Comparison of ENCODE assay signal across 24 cellular contexts in the genomic region with DNA sequence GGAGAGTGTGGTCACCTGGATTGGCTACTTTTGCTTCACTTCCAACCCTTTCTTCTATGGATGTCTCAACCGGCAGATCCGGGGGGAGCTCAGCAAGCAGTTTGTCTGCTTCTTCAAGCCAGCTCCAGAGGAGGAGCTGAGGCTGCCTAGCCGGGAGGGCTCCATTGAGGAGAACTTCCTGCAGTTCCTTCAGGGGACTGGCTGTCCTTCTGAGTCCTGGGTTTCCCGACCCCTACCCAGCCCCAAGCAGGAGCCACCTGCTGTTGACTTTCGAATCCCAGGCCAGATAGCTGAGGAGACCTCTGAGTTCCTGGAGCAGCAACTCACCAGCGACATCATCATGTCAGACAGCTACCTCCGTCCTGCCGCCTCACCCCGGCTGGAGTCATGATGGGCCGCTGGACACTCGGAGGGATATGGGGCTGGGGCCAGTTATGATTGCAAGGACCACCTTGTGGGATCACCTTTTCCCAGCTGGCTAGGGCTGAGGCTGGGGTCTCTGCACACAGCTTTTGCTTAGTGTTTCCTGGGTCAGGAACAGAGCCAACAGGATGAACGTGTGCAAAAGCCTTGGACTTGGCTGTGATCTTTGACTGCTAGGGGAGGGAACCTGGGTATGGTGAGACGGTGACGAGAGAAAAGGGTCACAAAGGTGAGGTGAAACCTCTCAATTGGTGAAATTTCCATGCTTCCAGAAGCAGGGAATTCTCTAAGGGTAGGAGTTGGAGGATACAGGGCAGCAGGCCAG. TPM values are rescaled to one million over a fixed set of nuclear protein-coding genes. Genes with fewer than 3 reads are reported as not detected.
DNase-seq lines count a peak whose midpoint lies in the region; ATAC-seq, FAIRE-seq and TF ChIP-seq lines count a peak whose summit lies in the region.
"Had no signal": no experiment of that assay in that cellular context is flagged by ENCODE, and none has a peak within 500 bp of the region (broad histone marks: within the 10 kb centered on the region; RNA-seq: fewer than 3 reads in every experiment).

No MANE protein-coding gene starts in this region.

- H2BK15ac ChIP-seq in H1 (ENCODE audit: low read length): no peak overlapping the region

- no peak overlapping the region for H2BK12ac ChIP-seq in H1 (ENCODE audit: low read depth, low read length)

- H3K4me1 ChIP-seq in H1 (replicated peaks in 1 of 4; ENCODE audit: control insufficient read depth in 3 of 4, insufficient read depth in 4 of 4, low read length in 3 of 4) (peaks cover 0 to 10% (median 2%) of the 10 kb centered on the region in 4 experiments; a peak in 6 of 7 replicates), Caco-2 (peaks cover 12% of the 10 kb centered on the region)

- peaks cover 7% of the 10 kb centered on the region for H3K36me3 Mint-ChIP-seq in activated CD8-positive, alpha-beta T cell treated with anti-CD3 and anti-CD28 coated beads, Interleukin-2, amount 10 ng/mL, durations not matched to agents 7 days and 5 days (ENCODE audit: low read depth)
- peaks cover 2% of the 10 kb centered on the region for H3K36me3 Mint-ChIP-seq in activated CD8-positive, alpha-beta T cell treated with anti-CD3 and anti-CD28 coated beads for 36 hours (ENCODE audit: low read depth)
- H3K36me3 Mint-ChIP-seq in nephron (ENCODE audit: low read depth) (no peaks in the 10 kb centered on the region), Caco-2 (ENCODE audit: insufficient read depth, unreplicated experiment) (peaks cover 15% of the 10 kb centered on the region)
- H3K36me3 Mint-ChIP-seq: IgD-negative memory B cell had no signal

- H2BK5ac ChIP-seq in H1 (ENCODE audit: low read depth, low read length): no peak overlapping the region

- no peak overlapping the region for H3K23ac ChIP-seq in H1 (ENCODE audit: insufficient read length)

- peaks cover 5% of the 10 kb centered on the region for H3K27me3 Mint-ChIP-seq in activated CD8-positive, alpha-beta T cell treated with anti-CD3 and anti-CD28 coated beads, Interleukin-2, amount 10 ng/mL, durations not matched to agents 7 days and 5 days (ENCODE audit: low read depth)
- H3K27me3 Mint-ChIP-seq in activated CD8-positive, alpha-beta T cell treated with anti-CD3 and anti-CD28 coated beads for 36 hours: no peaks in the 10 kb centered on the region
- H3K27me3 Mint-ChIP-seq in nephron (ENCODE audit: low read depth): peaks cover 8% of the 10 kb centered on the region
- H3K27me3 Mint-ChIP-seq in Caco-2 (ENCODE audit: insufficient read depth, unreplicated experiment): peaks cover 9% of the 10 kb centered on the region
- H3K27me3 Mint-ChIP-seq: IgD-negative memory B cell had no signal

- no peak overlapping the region for H3K4me3 ChIP-seq in H1 (ENCODE audit: extremely low read depth in 1 of 4, insufficient read depth in 2 of 4, low read depth in 3 of 4, low read length in 4 of 4)
- no peak overlapping the region for H3K4me3 ChIP-seq in Caco-2 (ENCODE audit: low read depth, low read length)
- H3K4me3 ChIP-seq: GM23338, PC-9 had no signal

- no peaks in the 10 kb centered on the region for H3K36me3 ChIP-seq in H1 (ENCODE audit: control insufficient read depth in 2 of 4, insufficient read depth in 4 of 4, low read length in 3 of 4)
- no peaks in the 10 kb centered on the region for H3K36me3 ChIP-seq in Caco-2 (ENCODE audit: control insufficient read depth, insufficient read depth, low read length)

- H2BK120ac ChIP-seq in H1 (replicated peaks; ENCODE audit: low read depth, low read length): no peak overlapping the region

- no peak overlapping the region for H3K4me3 Mint-ChIP-seq in activated CD8-positive, alpha-beta T cell treated with anti-CD3 and anti-CD28 coated beads, Interleukin-2, amount 10 ng/mL, durations not matched to agents 7 days and 5 days
- H3K4me3 Mint-ChIP-seq in activated CD8-positive, alpha-beta T cell treated with anti-CD3 and anti-CD28 coated beads for 36 hours: no peak overlapping the region
- peak overlapping the region in 2 of 3 experiments; percentile 6 to 19 for H3K4me3 Mint-ChIP-seq in nephron
- H3K4me3 Mint-ChIP-seq in Caco-2 (ENCODE audit: unreplicated experiment): no peak overlapping the region
- H3K4me3 Mint-ChIP-seq: GM23338, IgD-negative memory B cell had no signal

- H3K14ac ChIP-seq in H1 (ENCODE audit: insufficient read length): no peak overlapping the region

- H4K91ac ChIP-seq in H1 (replicated peaks; ENCODE audit: insufficient read length, low read length): no peak overlapping the region

- H4K5ac ChIP-seq in H1 (ENCODE audit: insufficient read length, low read depth, low read length): no peak overlapping the region

- no TSS peak for BruUV-seq in Caco-2 (replicated peaks; lab: Mats Ljungman, UMichigan)

- in situ Hi-C loops in GM13977 (cut with MboI; ENCODE audit: low pct_unique_long_range_greater_than_20kb, low sequenced_read_pairs, unreplicated experiment): loop anchor here (10.0 to 25.0 kb wide), 2 partner anchors 231 to 443 kb away; a partner anchor contains a TSS

- H2BK20ac ChIP-seq in H1 (ENCODE audit: low read length): no peak overlapping the region

- H3K27me3 ChIP-seq in H1 (replicated peaks in 1 of 4; ENCODE audit: control insufficient read depth in 3 of 4, extremely low read depth in 1 of 4, insufficient read depth in 3 of 4, low read length in 3 of 4) (peaks cover 0 to 2% (median 0%) of the 10 kb centered on the region in 4 experiments; a peak in 1 of 7 replicates), Caco-2 (replicated peaks; ENCODE audit: control insufficient read depth, insufficient read depth, low read length) (no peaks in the 10 kb centered on the region)

- no peak overlapping the region for H3K18ac ChIP-seq in H1 (ENCODE audit: extremely low read depth, low read length)

- ATAC-seq in activated CD8-positive, alpha-beta T cell treated with anti-CD3 and anti-CD28 coated beads, Interleukin-2, amount 10 ng/mL, durations not matched to agents 7 days and 5 days: no peak
- ATAC-seq in activated CD8-positive, alpha-beta T cell treated with anti-CD3 and anti-CD28 coated beads for 36 hours: no peak
- no peak for ATAC-seq in GM21423 (IDR thresholded peaks at IDR 0.05; ENCODE audit: unreplicated experiment)
- ATAC-seq: GM23338, HCT116 had no signal

- H3K79me2 ChIP-seq in H1 (ENCODE audit: control insufficient read depth in 1 of 2, insufficient read depth in 2 of 2, low read length in 2 of 2): peaks cover 0 to 10% of the 10 kb centered on the region in 2 experiments; a peak in 3 of 4 replicates

- WGBS in H1 (ENCODE audit: extremely low coverage in 1 of 2, insufficient coverage in 1 of 2, insufficient read length in 1 of 2, insufficient replicate concordance in 2 of 2, low coverage in 1 of 2, low lambda C conversion rate in 2 of 2, missing lambda C conversion rate in 1 of 2), 2 experiments: 85% methylated on average over 14 of the region's 14 CpGs; no CpG with 5 or more reads in 1 of the 2 experiments

- TF ChIP-seq RAD21 in H1 (IDR thresholded peaks at IDR 0.05 in 1 of 2, conservative IDR thresholded peaks at IDR 0.05 in 1 of 2; ENCODE audit: low read depth in 2 of 2, low read length in 2 of 2): no peak

- no peak overlapping the region for H3K4me2 ChIP-seq in H1 (ENCODE audit: insufficient read depth in 1 of 2, low read depth in 2 of 2, low read length in 2 of 2)
- H3K4me2 ChIP-seq: GM23338, PC-9 had no signal

- POLR2A ChIA-PET in activated CD8-positive, alpha-beta T cell treated with anti-CD3 and anti-CD28 coated beads, Interleukin-2, amount 10 ng/mL, durations not matched to agents 7 days and 5 days (lab: Charles Lee): interaction anchor here (0.6 kb wide), 1 partner anchor 145 kb away, joined by 3 read pairs; no protein-coding TSS in a partner anchor
- POLR2A ChIA-PET in activated CD8-positive, alpha-beta T cell treated with anti-CD3 and anti-CD28 coated beads for 36 hours (lab: Charles Lee): no interaction called here
- POLR2A ChIA-PET in H1 (lab: Charles Lee; ENCODE audit: partially characterized antibody): interaction anchor here (1.3 kb wide), 1 partner anchor 12 kb away, joined by 4 read pairs; no protein-coding TSS in a partner anchor
- POLR2A ChIA-PET in Caco-2 (lab: Charles Lee): no interaction called here

- peaks cover 2 to 3% of the 10 kb centered on the region in 2 experiments for H4K20me1 ChIP-seq in H1 (replicated peaks in 1 of 2; ENCODE audit: control insufficient read depth in 1 of 2, insufficient read depth in 2 of 2, low read length in 2 of 2)

- no peaks in the 10 kb centered on the region for H3K9me3 Mint-ChIP-seq in activated CD8-positive, alpha-beta T cell treated with anti-CD3 and anti-CD28 coated beads, Interleukin-2, amount 10 ng/mL, durations not matched to agents 7 days and 5 days (ENCODE audit: insufficient read depth)
- no peaks in the 10 kb centered on the region for H3K9me3 Mint-ChIP-seq in activated CD8-positive, alpha-beta T cell treated with anti-CD3 and anti-CD28 coated beads for 36 hours
- H3K9me3 Mint-ChIP-seq in nephron (no peaks in the 10 kb centered on the region), Caco-2 (ENCODE audit: unreplicated experiment) (no peaks in the 10 kb centered on the region)
- H3K9me3 Mint-ChIP-seq: GM23338, IgD-negative memory B cell had no signal

- no peak overlapping the region for H3K56ac ChIP-seq in H1 (replicated peaks; ENCODE audit: insufficient read length, low read depth, low read length)

- TF ChIP-seq EP300 in H1 (IDR thresholded peaks at IDR 0.05; ENCODE audit: borderline replicate concordance in 1 of 2, low read depth in 2 of 2, low read length in 2 of 2): no peak

- peak; percentile 20 for DNase-seq in activated CD8-positive, alpha-beta T cell treated with anti-CD3 and anti-CD28 coated beads, Interleukin-2, amount 10 ng/mL, durations not matched to agents 7 days and 5 days
- no peak for DNase-seq in activated CD8-positive, alpha-beta T cell treated with anti-CD3 and anti-CD28 coated beads for 36 hours
- DNase-seq in GM13977 (ENCODE audit: low spot score) (peak; percentile 3), H1 (ENCODE audit: low read depth in 1 of 2, low spot score in 2 of 2) (peak in 1 of 2 experiments; percentile 35), NCI-H345 treated with DMSO at 0.1 percent for 48 hours (lab: John Stamatoyannopoulos, UW; ENCODE audit: unreplicated experiment) (no peak), Caco-2 (no peak)
- DNase-seq: DMS53, GDM1, Karpas-422, NCI-H1417 treated with DMSO at 0.1 percent for 48 hours, NCI-H187, NCI-H69, PC-9, RPMI8226, SHP77 had no signal

- CTCF ChIA-PET in activated CD8-positive, alpha-beta T cell treated with anti-CD3 and anti-CD28 coated beads, Interleukin-2, amount 10 ng/mL, durations not matched to agents 7 days and 5 days (lab: Charles Lee): interaction anchor here (0.8 to 26.3 kb wide), 10 partner anchors 12 to 441 kb away, joined by 3 to 1507 read pairs (median 42); a partner anchor contains a TSS
- CTCF ChIA-PET in activated CD8-positive, alpha-beta T cell treated with anti-CD3 and anti-CD28 coated beads for 36 hours (lab: Charles Lee): interaction anchor here (0.7 to 11.0 kb wide), 8 partner anchors 12 to 440 kb away, joined by 3 to 294 read pairs (median 28); a partner anchor contains a TSS
- CTCF ChIA-PET in H1 (lab: Charles Lee; ENCODE audit: partially characterized antibody) (interaction anchor here (0.9 to 26.3 kb wide), 12 partner anchors 10 to 483 kb away, joined by 3 to 1755 read pairs (median 20); a partner anchor contains a TSS), Caco-2 (lab: Charles Lee) (interaction anchor here (0.8 to 1.3 kb wide), 3 partner anchors 15 to 96 kb away, joined by 3 to 4 read pairs (median 4); no protein-coding TSS in a partner anchor)

- H3K27ac ChIP-seq in H1 (ENCODE audit: low read depth, low read length): no peak overlapping the region
- H3K27ac ChIP-seq: C4-2B, PC-9 had no signal

- H3K4me1 Mint-ChIP-seq in activated CD8-positive, alpha-beta T cell treated with anti-CD3 and anti-CD28 coated beads, Interleukin-2, amount 10 ng/mL, durations not matched to agents 7 days and 5 days (ENCODE audit: low read depth): peaks cover 20% of the 10 kb centered on the region
- H3K4me1 Mint-ChIP-seq in activated CD8-positive, alpha-beta T cell treated with anti-CD3 and anti-CD28 coated beads for 36 hours (ENCODE audit: low read depth): peaks cover 16% of the 10 kb centered on the region
- H3K4me1 Mint-ChIP-seq in nephron (peaks cover 34% of the 10 kb centered on the region), Caco-2 (ENCODE audit: low read depth, unreplicated experiment) (peaks cover 6% of the 10 kb centered on the region)

- H3K9ac ChIP-seq in H1 (replicated peaks in 1 of 4; ENCODE audit: extremely low read depth in 1 of 4, low read depth in 3 of 4, low read length in 3 of 4): no peak overlapping the region

- no peaks in the 10 kb centered on the region for H3K9me3 ChIP-seq in H1 (ENCODE audit: insufficient read depth in 2 of 2, low read depth in 1 of 2, low read length in 1 of 2)
- no peaks in the 10 kb centered on the region for H3K9me3 ChIP-seq in Caco-2

- no peak overlapping the region for H3K4ac ChIP-seq in H1 (replicated peaks; ENCODE audit: insufficient read length, low read depth, low read length)

- no peak for TF ChIP-seq CTCF in activated CD8-positive, alpha-beta T cell treated with anti-CD3 and anti-CD28 coated beads for 36 hours (IDR thresholded peaks at IDR 0.05)
- TF ChIP-seq CTCF in GM13977 (IDR thresholded peaks at IDR 0.05; ENCODE audit: extremely low read depth, insufficient read depth, missing control alignments): no peak
- TF ChIP-seq CTCF in H1 (IDR thresholded peaks at IDR 0.05; ENCODE audit: control extremely low read depth in 1 of 3, insufficient read depth in 1 of 3, low read depth in 1 of 3, low read length in 3 of 3): no peak
- TF ChIP-seq CTCF in nephron (IDR thresholded peaks at IDR 0.05; ENCODE audit: unreplicated experiment in 3 of 3): no peak
- no peak for TF ChIP-seq CTCF in Caco-2 (IDR thresholded peaks at IDR 0.05; ENCODE audit: insufficient read depth in 1 of 2, low read depth in 1 of 2, low read length in 1 of 2, severe bottlenecking in 1 of 2, unreplicated experiment in 1 of 2)

- 0 out of 2 replicates have a peak overlapping the region, but pooled peaks have one; percentile 1 for H4K8ac ChIP-seq in H1 (ENCODE audit: extremely low read depth, insufficient read depth, low read length)

- H2AK5ac ChIP-seq in H1 (ENCODE audit: low read depth, low read length): no peak overlapping the region

- no peak for TF ChIP-seq POLR2A in H1 (IDR thresholded peaks at IDR 0.05; ENCODE audit: control extremely low read depth in 1 of 2, low read depth in 2 of 2, low read length in 2 of 2)

- FAIRE-seq in H1 (lab: Jason Lieb, UNC): no peak
- FAIRE-seq: A204.1, D721Med had no signal

- intact Hi-C loops in activated CD8-positive, alpha-beta T cell treated with anti-CD3 and anti-CD28 coated beads for 36 hours (cut with micrococcal nuclease): no loop called here
- intact Hi-C loops in Caco-2 (cut with micrococcal nuclease; ENCODE audit: unreplicated experiment): no loop called here

- H3K27ac Mint-ChIP-seq in activated CD8-positive, alpha-beta T cell treated with anti-CD3 and anti-CD28 coated beads, Interleukin-2, amount 10 ng/mL, durations not matched to agents 7 days and 5 days: no peak overlapping the region
- H3K27ac Mint-ChIP-seq in activated CD8-positive, alpha-beta T cell treated with anti-CD3 and anti-CD28 coated beads for 36 hours: no peak overlapping the region
- H3K27ac Mint-ChIP-seq in nephron (peak overlapping the region in 1 of 3 experiments; percentile 30), Caco-2 (ENCODE audit: unreplicated experiment) (no peak overlapping the region)
- H3K27ac Mint-ChIP-seq: GM23338, IgD-negative memory B cell had no signal

- peaks cover 7% of the 10 kb centered on the region for H3K23me2 ChIP-seq in H1 (ENCODE audit: low read depth, low read length)

- no peak overlapping the region for H2AFZ ChIP-seq in H1 (ENCODE audit: low read length)
- H2AFZ ChIP-seq: GM23338, PC-9 had no signal

- no peaks in the 10 kb centered on the region for H3K79me1 ChIP-seq in H1 (ENCODE audit: low read depth, low read length)

RNA-seq across cellular contexts. Expression of a gene that starts 4.3 kb away (rescaled TPM):
- 10 to 100 TPM in 1 of 2 experiments, 1 to 10 TPM in 1; 9.6 to 10.2 TPM for total RNA-seq in activated CD8-positive, alpha-beta T cell treated with anti-CD3 and anti-CD28 coated beads, Interleukin-2, amount 10 ng/mL, durations not matched to agents 7 days and 5 days
- total RNA-seq in activated CD8-positive, alpha-beta T cell treated with anti-CD3 and anti-CD28 coated beads for 36 hours: 1 to 10 TPM; 7.5 to 7.7 TPM
- 9.2 and 9.8 TPM in 2 replicates for total RNA-seq in H1 (2021; fragmentation: NEBNext Ultra II Directional; extraction: Animal tissue kit (Norgen Biotek cat#: 25700))
- 1.9 and 4.0 TPM in 2 replicates for polyA plus RNA-seq in H1 (2011; rRNA removed)
- 4.7 TPM for polyA plus RNA-seq in H1 (2011; cell fraction: cytosol; rRNA removed)
- 1.2 TPM for polyA plus RNA-seq in H1 (2011; cell fraction: nucleus; rRNA removed)
- polyA plus RNA-seq in H1 (2012, experiment 1 of 2): 4.7 to 6.9 TPM (median 5.3 TPM) in 4 replicates
- 0.58 TPM for polyA plus RNA-seq in H1 (2012, experiment 2 of 2)
- polyA plus RNA-seq in H1 (2013, experiment 1 of 2): 3.9 TPM
- polyA plus RNA-seq in H1 (2013, experiment 2 of 2): 4.1 TPM
- 6.3 and 7.4 TPM in 2 replicates for polyA minus RNA-seq in H1 (2011; rRNA and poly(A)+ RNA removed)
- polyA minus RNA-seq in H1 (2011; cell fraction: cytosol; rRNA and poly(A)+ RNA removed): 4.3 TPM
- 8.0 TPM for polyA minus RNA-seq in H1 (2011; cell fraction: nucleus; rRNA and poly(A)+ RNA removed)
- 6.2 and 6.4 TPM in 2 replicates for total RNA-seq in Caco-2 (2022)

RNA-seq across cellular contexts. Expression of a gene that starts 4.5 kb away (rescaled TPM):
- total RNA-seq in activated CD8-positive, alpha-beta T cell treated with anti-CD3 and anti-CD28 coated beads, Interleukin-2, amount 10 ng/mL, durations not matched to agents 7 days and 5 days: not detected
- total RNA-seq in activated CD8-positive, alpha-beta T cell treated with anti-CD3 and anti-CD28 coated beads for 36 hours: under 1 TPM in 1 of 2 experiments, not detected in 1; 0.22 TPM
- total RNA-seq in H1 (2021; fragmentation: NEBNext Ultra II Directional; extraction: Animal tissue kit (Norgen Biotek cat#: 25700)): 0.15 and 0.41 TPM in 2 replicates
- 0.53 and 0.63 TPM in 2 replicates for polyA plus RNA-seq in H1 (2011; rRNA removed)
- 0.40 TPM for polyA plus RNA-seq in H1 (2011; cell fraction: cytosol; rRNA removed)
- polyA plus RNA-seq in H1 (2011; cell fraction: nucleus; rRNA removed): 0.90 TPM
- 0.27 to 0.80 TPM (median 0.35 TPM) in 4 replicates for polyA plus RNA-seq in H1 (2012, experiment 1 of 2)
- 0.07 TPM for polyA plus RNA-seq in H1 (2012, experiment 2 of 2)
- 0.06 TPM for polyA plus RNA-seq in H1 (2013, experiment 1 of 2)
- 0.18 TPM for polyA plus RNA-seq in H1 (2013, experiment 2 of 2)
- 0.59 and 0.63 TPM in 2 replicates for polyA minus RNA-seq in H1 (2011; rRNA and poly(A)+ RNA removed)
- not detected for polyA minus RNA-seq in H1 (2011; cell fraction: cytosol; rRNA and poly(A)+ RNA removed)
- polyA minus RNA-seq in H1 (2011; cell fraction: nucleus; rRNA and poly(A)+ RNA removed): 2.5 TPM
- not detected in 2 replicates for total RNA-seq in Caco-2 (2022)
- total RNA-seq: GM23338, M059J, PC-9 had no signal
- polyA plus RNA-seq: IgD-negative memory B cell had no signal

RNA-seq across cellular contexts. Expression of a gene that starts 34.6 kb away (rescaled TPM):
- total RNA-seq in activated CD8-positive, alpha-beta T cell treated with anti-CD3 and anti-CD28 coated beads, Interleukin-2, amount 10 ng/mL, durations not matched to agents 7 days and 5 days: 1 to 10 TPM; 1.6 to 2.2 TPM
- total RNA-seq in activated CD8-positive, alpha-beta T cell treated with anti-CD3 and anti-CD28 coated beads for 36 hours: 1 to 10 TPM; 1.3 to 1.7 TPM
- total RNA-seq in H1 (2021; fragmentation: NEBNext Ultra II Directional; extraction: Animal tissue kit (Norgen Biotek cat#: 25700)): 2.4 and 2.7 TPM in 2 replicates
- polyA plus RNA-seq in H1 (2011; rRNA removed): 1.5 and 2.4 TPM in 2 replicates
- 1.6 TPM for polyA plus RNA-seq in H1 (2011; cell fraction: cytosol; rRNA removed)
- polyA plus RNA-seq in H1 (2011; cell fraction: nucleus; rRNA removed): 1.8 TPM
- polyA plus RNA-seq in H1 (2012, experiment 1 of 2): 1.7 to 2.4 TPM (median 2.2 TPM) in 4 replicates
- 1.6 TPM for polyA plus RNA-seq in H1 (2012, experiment 2 of 2)
- polyA plus RNA-seq in H1 (2013, experiment 1 of 2): 1.8 TPM
- 2.0 TPM for polyA plus RNA-seq in H1 (2013, experiment 2 of 2)
- polyA minus RNA-seq in H1 (2011; rRNA and poly(A)+ RNA removed): 2.8 and 3.4 TPM in 2 replicates
- polyA minus RNA-seq in H1 (2011; cell fraction: cytosol; rRNA and poly(A)+ RNA removed): 1.5 TPM
- 2.6 TPM for polyA minus RNA-seq in H1 (2011; cell fraction: nucleus; rRNA and poly(A)+ RNA removed)
- 1.1 and 1.5 TPM in 2 replicates for total RNA-seq in Caco-2 (2022)

RNA-seq across cellular contexts. Expression of a gene that starts 50.3 kb away (rescaled TPM):
- 10 to 100 TPM; 19.0 to 19.8 TPM for total RNA-seq in activated CD8-positive, alpha-beta T cell treated with anti-CD3 and anti-CD28 coated beads, Interleukin-2, amount 10 ng/mL, durations not matched to agents 7 days and 5 days
- total RNA-seq in activated CD8-positive, alpha-beta T cell treated with anti-CD3 and anti-CD28 coated beads for 36 hours: 1 to 10 TPM; 7.0 to 9.5 TPM
- total RNA-seq in H1 (2021; fragmentation: NEBNext Ultra II Directional; extraction: Animal tissue kit (Norgen Biotek cat#: 25700)): 3.6 and 4.3 TPM in 2 replicates
- 3.8 and 6.8 TPM in 2 replicates for polyA plus RNA-seq in H1 (2011; rRNA removed)
- 5.3 TPM for polyA plus RNA-seq in H1 (2011; cell fraction: cytosol; rRNA removed)
- 7.1 TPM for polyA plus RNA-seq in H1 (2011; cell fraction: nucleus; rRNA removed)
- polyA plus RNA-seq in H1 (2012, experiment 1 of 2): 3.3 to 4.1 TPM (median 4.1 TPM) in 4 replicates
- 3.5 TPM for polyA plus RNA-seq in H1 (2012, experiment 2 of 2)
- polyA plus RNA-seq in H1 (2013, experiment 1 of 2): 2.8 TPM
- polyA plus RNA-seq in H1 (2013, experiment 2 of 2): 2.6 TPM
- 5.8 and 7.1 TPM in 2 replicates for polyA minus RNA-seq in H1 (2011; rRNA and poly(A)+ RNA removed)
- 4.0 TPM for polyA minus RNA-seq in H1 (2011; cell fraction: cytosol; rRNA and poly(A)+ RNA removed)
- polyA minus RNA-seq in H1 (2011; cell fraction: nucleus; rRNA and poly(A)+ RNA removed): 5.7 TPM
- total RNA-seq in Caco-2 (2022): 6.6 and 7.3 TPM in 2 replicates

Comparison
In these comparisons a context has a peak if more than half of its experiments do, and no peak if none do; other contexts are left out.
1. DNase-seq: peak in activated CD8-positive, alpha-beta T cell treated with anti-CD3 and anti-CD28 coated beads, Interleukin-2, amount 10 ng/mL, durations not matched to agents 7 days and 5 days (single experiment) and GM13977 (single experiment); none in activated CD8-positive, alpha-beta T cell treated with anti-CD3 and anti-CD28 coated beads for 36 hours (single experiment), NCI-H345 treated with DMSO at 0.1 percent for 48 hours (single experiment) and Caco-2 (0 of 2).
2. POLR2A ChIA-PET loops: an anchor here in activated CD8-positive, alpha-beta T cell treated with anti-CD3 and anti-CD28 coated beads, Interleukin-2, amount 10 ng/mL, durations not matched to agents 7 days and 5 days (0.6 kb wide) and H1 (1.3 kb wide); none called in activated CD8-positive, alpha-beta T cell treated with anti-CD3 and anti-CD28 coated beads for 36 hours and Caco-2.
3. H3K4me3 Mint-ChIP-seq: peak in nephron (2 of 3); none in activated CD8-positive, alpha-beta T cell treated with anti-CD3 and anti-CD28 coated beads, Interleukin-2, amount 10 ng/mL, durations not matched to agents 7 days and 5 days (single experiment), activated CD8-positive, alpha-beta T cell treated with anti-CD3 and anti-CD28 coated beads for 36 hours (single experiment) and Caco-2 (single experiment).